1 cellular context compared by ENCODE assay signal in the genomic region with DNA sequence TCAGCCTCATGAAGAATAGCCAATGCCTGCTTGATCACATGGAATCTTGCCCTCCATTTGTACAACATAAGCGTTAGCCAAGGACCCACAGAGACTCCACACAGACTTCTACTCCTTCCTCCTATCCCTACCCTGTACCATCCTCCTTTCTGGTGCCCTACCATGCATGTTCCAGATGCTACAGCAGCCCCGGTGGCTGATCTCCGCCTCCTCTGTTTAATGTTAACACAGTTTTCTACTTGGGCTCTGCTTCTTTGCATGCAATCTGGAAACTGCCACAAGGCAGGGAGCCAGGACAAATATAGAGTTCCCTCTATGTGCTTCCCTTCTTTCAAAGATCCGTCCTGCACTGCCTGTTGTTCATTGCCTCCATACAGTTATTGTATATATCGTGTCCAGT.
TF ChIP-seq lines count a peak whose summit lies in the region.

No MANE protein-coding gene starts in this region.

TF ChIP-seq in GM23338, 12 proteins besides CTCF, POLR2A, EP300 and RAD21 (continued from another document):
- TF ChIP-seq, protein P1, sequence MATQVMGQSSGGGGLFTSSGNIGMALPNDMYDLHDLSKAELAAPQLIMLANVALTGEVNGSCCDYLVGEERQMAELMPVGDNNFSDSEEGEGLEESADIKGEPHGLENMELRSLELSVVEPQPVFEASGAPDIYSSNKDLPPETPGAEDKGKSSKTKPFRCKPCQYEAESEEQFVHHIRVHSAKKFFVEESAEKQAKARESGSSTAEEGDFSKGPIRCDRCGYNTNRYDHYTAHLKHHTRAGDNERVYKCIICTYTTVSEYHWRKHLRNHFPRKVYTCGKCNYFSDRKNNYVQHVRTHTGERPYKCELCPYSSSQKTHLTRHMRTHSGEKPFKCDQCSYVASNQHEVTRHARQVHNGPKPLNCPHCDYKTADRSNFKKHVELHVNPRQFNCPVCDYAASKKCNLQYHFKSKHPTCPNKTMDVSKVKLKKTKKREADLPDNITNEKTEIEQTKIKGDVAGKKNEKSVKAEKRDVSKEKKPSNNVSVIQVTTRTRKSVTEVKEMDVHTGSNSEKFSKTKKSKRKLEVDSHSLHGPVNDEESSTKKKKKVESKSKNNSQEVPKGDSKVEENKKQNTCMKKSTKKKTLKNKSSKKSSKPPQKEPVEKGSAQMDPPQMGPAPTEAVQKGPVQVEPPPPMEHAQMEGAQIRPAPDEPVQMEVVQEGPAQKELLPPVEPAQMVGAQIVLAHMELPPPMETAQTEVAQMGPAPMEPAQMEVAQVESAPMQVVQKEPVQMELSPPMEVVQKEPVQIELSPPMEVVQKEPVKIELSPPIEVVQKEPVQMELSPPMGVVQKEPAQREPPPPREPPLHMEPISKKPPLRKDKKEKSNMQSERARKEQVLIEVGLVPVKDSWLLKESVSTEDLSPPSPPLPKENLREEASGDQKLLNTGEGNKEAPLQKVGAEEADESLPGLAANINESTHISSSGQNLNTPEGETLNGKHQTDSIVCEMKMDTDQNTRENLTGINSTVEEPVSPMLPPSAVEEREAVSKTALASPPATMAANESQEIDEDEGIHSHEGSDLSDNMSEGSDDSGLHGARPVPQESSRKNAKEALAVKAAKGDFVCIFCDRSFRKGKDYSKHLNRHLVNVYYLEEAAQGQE (IDR thresholded peaks at IDR 0.05; ENCODE audit: unreplicated experiment), result no peak
- TF ChIP-seq EZH2 (IDR thresholded peaks at IDR 0.05; ENCODE audit: low read depth, unreplicated experiment), result no peak
